Comparison of ENCODE assay signal across 8 cellular contexts in the genomic region with DNA sequence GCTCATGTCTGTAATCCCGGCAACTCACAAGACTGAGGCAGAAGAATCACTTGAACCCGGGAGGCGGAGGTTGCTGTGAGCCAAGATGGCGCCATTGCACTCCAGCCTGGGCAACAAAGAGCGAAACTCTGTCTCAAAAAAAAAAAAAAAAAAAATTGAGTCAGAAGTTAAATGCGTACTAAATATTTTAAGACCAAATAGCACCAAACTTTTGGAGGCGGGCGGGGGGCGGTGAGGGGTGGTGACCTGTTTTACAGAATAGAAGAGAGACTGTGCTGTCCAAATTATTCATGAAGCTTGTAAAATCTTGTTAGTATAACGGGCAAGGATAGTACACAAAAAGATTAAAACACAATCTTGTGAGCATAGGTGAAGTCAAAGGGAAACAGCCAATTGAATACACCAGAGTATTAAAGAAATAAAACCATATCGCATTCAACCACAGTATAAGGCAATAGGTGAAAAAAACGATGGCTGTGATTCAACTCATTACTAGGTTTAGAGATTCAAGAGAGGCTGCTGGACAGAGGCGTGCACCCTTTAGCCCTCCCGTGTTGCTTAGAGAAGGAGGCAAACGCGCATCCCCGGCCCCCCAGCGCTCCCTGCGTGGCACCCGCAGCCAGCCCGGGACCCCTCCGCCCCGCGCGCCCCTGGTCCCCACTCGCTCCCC. TPM values are rescaled to one million over a fixed set of nuclear protein-coding genes. Genes with fewer than 3 reads are reported as not detected.
A peak's percentile ranks its signal among the peaks of the same experiment; 100 is the strongest.
DNase-seq lines count a peak whose midpoint lies in the region; ATAC-seq, FAIRE-seq and TF ChIP-seq lines count a peak whose summit lies in the region.

No MANE protein-coding gene starts in this region.

- H3K9me3 ChIP-seq in T-helper 17 cell (ENCODE audit: control insufficient read depth, low read length, poor library complexity, severe bottlenecking) (peaks cover 27% of the 10 kb centered on the region), fibroblast of lung (ENCODE audit: control insufficient read depth, insufficient read depth, low read depth, low read length) (no peaks in the 10 kb centered on the region), osteoblast (ENCODE audit: low read depth, low read length) (peaks cover 3% of the 10 kb centered on the region)

- peak overlapping the region; percentile 89 for H3K4me3 Mint-ChIP-seq in T-helper 17 cell

- peaks cover 4% of the 10 kb centered on the region for H3K36me3 Mint-ChIP-seq in T-helper 17 cell (ENCODE audit: low read depth)

- H3K79me2 ChIP-seq in fibroblast of lung (ENCODE audit: control insufficient read depth, insufficient read depth, low read length) = no peaks in the 10 kb centered on the region
- H3K79me2 ChIP-seq in osteoblast (ENCODE audit: insufficient read depth, low read length) = peaks cover 6% of the 10 kb centered on the region

- TF ChIP-seq CTCF in fibroblast of lung (conservative IDR thresholded peaks at IDR 0.05 in 1 of 2, IDR thresholded peaks at IDR 0.05 in 1 of 2; ENCODE audit: low read depth in 1 of 2, low read length in 2 of 2) (no peak), osteoblast (IDR thresholded peaks at IDR 0.05; ENCODE audit: extremely low read depth, low read depth, low read length) (no peak)

- no peaks in the 10 kb centered on the region for H3K36me3 ChIP-seq in fibroblast of lung (ENCODE audit: control insufficient read depth, insufficient read depth, low read length)
- H3K36me3 ChIP-seq in osteoblast (ENCODE audit: insufficient read depth, low read length) = peaks cover 6% of the 10 kb centered on the region

- peak overlapping the region; percentile 98 for H3K27ac ChIP-seq in fibroblast of lung (ENCODE audit: insufficient read depth, low read length)
- peak overlapping the region; percentile 98 for H3K27ac ChIP-seq in osteoblast (ENCODE audit: low read depth, low read length)

- no peaks in the 10 kb centered on the region for H3K27me3 Mint-ChIP-seq in T-helper 17 cell

- H3K27me3 ChIP-seq in fibroblast of lung (ENCODE audit: control insufficient read depth, insufficient read depth, low read length) = no peaks in the 10 kb centered on the region
- H3K27me3 ChIP-seq in osteoblast (ENCODE audit: insufficient read depth, low read length) = no peaks in the 10 kb centered on the region

- no peak for FAIRE-seq in urothelium cell line (lab: Jason Lieb, UNC)

- peak; percentile 1 for ATAC-seq in HG02623 (IDR thresholded peaks at IDR 0.05; ENCODE audit: unreplicated experiment)
- peak; percentile 8 for ATAC-seq in T-helper 17 cell
- ATAC-seq in GM21576 (IDR thresholded peaks at IDR 0.05; ENCODE audit: unreplicated experiment) = no peak
- no peak for ATAC-seq in HG02610 (IDR thresholded peaks at IDR 0.05; ENCODE audit: unreplicated experiment)

- peak overlapping the region; percentile 91 for H3K27ac Mint-ChIP-seq in T-helper 17 cell

- no peaks in the 10 kb centered on the region for H4K20me1 ChIP-seq in fibroblast of lung (ENCODE audit: control insufficient read depth, extremely low read depth, insufficient read depth, low read length)
- H4K20me1 ChIP-seq in osteoblast (ENCODE audit: insufficient read depth, low read length) = no peaks in the 10 kb centered on the region

- H3K4me1 Mint-ChIP-seq in T-helper 17 cell = peaks cover 6% of the 10 kb centered on the region

- peak; percentile 9 for DNase-seq in CD1c-positive myeloid dendritic cell (ENCODE audit: extremely low spot score)
- DNase-seq in T-helper 17 cell = no peak
- DNase-seq in fibroblast of lung (ENCODE audit: low read depth in 2 of 2) = peak; percentile 36 to 49
- DNase-seq in osteoblast (ENCODE audit: insufficient read length, low spot score, missing footprints) = no peak
- no peak for DNase-seq in urothelium cell line (ENCODE audit: low spot score)

- H2AFZ ChIP-seq in fibroblast of lung (ENCODE audit: low read length) = peak overlapping the region; percentile 93
- peak overlapping the region; percentile 97 for H2AFZ ChIP-seq in osteoblast (ENCODE audit: low read length)

- H3K4me2 ChIP-seq in fibroblast of lung (ENCODE audit: extremely low read depth, insufficient read depth, low read length) = peak overlapping the region; percentile 71
- H3K4me2 ChIP-seq in osteoblast (ENCODE audit: insufficient read depth, low read length) = peak overlapping the region; percentile 94

- H3K4me1 ChIP-seq in fibroblast of lung (ENCODE audit: control insufficient read depth, extremely low read depth, insufficient read depth, low read length) (no peaks in the 10 kb centered on the region), osteoblast (ENCODE audit: insufficient read depth, low read length) (no peaks in the 10 kb centered on the region)

- H3K9ac ChIP-seq in fibroblast of lung (ENCODE audit: insufficient read depth, low read length) = peak overlapping the region; percentile 72

- H3K4me3 ChIP-seq in fibroblast of lung (replicated peaks in 1 of 4; ENCODE audit: control extremely low read depth in 1 of 4, insufficient read depth in 1 of 4, low read depth in 3 of 4, low read length in 4 of 4) = peak overlapping the region; percentile 59 to 96 (median 80)
- peak overlapping the region; percentile 88 for H3K4me3 ChIP-seq in osteoblast (ENCODE audit: insufficient read depth, low read length)

RNA-seq across cellular contexts. Expression of a gene that starts 0.6 kb away (rescaled TPM):
- total RNA-seq in T-helper 17 cell (1 to 10 TPM; 3.1 to 4.0 TPM), fibroblast of lung (1.0 and 1.2 TPM in 2 replicates), osteoblast (1.4 and 1.5 TPM in 2 replicates)
- polyA plus RNA-seq in fibroblast of lung = 0.27 and 0.52 TPM in 2 replicates
- 0.18 and 0.34 TPM in 2 replicates for polyA plus RNA-seq in fibroblast of lung (2012)
- 0.12 and 0.30 TPM in 2 replicates for polyA minus RNA-seq in fibroblast of lung (ENCODE audit: low replicate concordance)

RNA-seq across cellular contexts. Expression of a gene that starts 0.9 kb away (rescaled TPM):
- 10 to 100 TPM; 17.8 to 31.9 TPM for total RNA-seq in T-helper 17 cell
- total RNA-seq in fibroblast of lung = 9.2 and 12.1 TPM in 2 replicates
- 2.7 and 3.7 TPM in 2 replicates for polyA plus RNA-seq in fibroblast of lung
- polyA plus RNA-seq in fibroblast of lung (2012) = 2.0 and 3.4 TPM in 2 replicates
- polyA minus RNA-seq in fibroblast of lung (ENCODE audit: low replicate concordance) = 5.0 and 5.9 TPM in 2 replicates
- total RNA-seq in osteoblast = 9.8 and 11.5 TPM in 2 replicates

RNA-seq across cellular contexts. Expression of a gene that starts 48.8 kb away (rescaled TPM):
- total RNA-seq in T-helper 17 cell (10 to 100 TPM; 10.9 to 15.8 TPM), fibroblast of lung (38.0 and 54.8 TPM in 2 replicates), osteoblast (21.0 and 24.5 TPM in 2 replicates)
- 15.6 and 17.4 TPM in 2 replicates for polyA plus RNA-seq in fibroblast of lung
- 9.3 and 11.5 TPM in 2 replicates for polyA plus RNA-seq in fibroblast of lung (2012)
- 6.2 and 11.5 TPM in 2 replicates for polyA minus RNA-seq in fibroblast of lung (ENCODE audit: low replicate concordance)

RNA-seq across cellular contexts. Expression of a gene that starts 51.8 kb away (rescaled TPM):
- total RNA-seq in T-helper 17 cell (10 to 100 TPM; 13.0 to 16.2 TPM), fibroblast of lung (28.6 and 30.0 TPM in 2 replicates), osteoblast (18.9 and 20.3 TPM in 2 replicates)
- 11.6 and 12.3 TPM in 2 replicates for polyA plus RNA-seq in fibroblast of lung
- polyA plus RNA-seq in fibroblast of lung (2012) = 9.6 and 9.9 TPM in 2 replicates
- 47.0 and 91.7 TPM in 2 replicates for polyA minus RNA-seq in fibroblast of lung (ENCODE audit: low replicate concordance)

Comparison
In these comparisons a context has a peak if more than half of its experiments do, and no peak if none do; other contexts are left out.
1. DNase-seq: peak in CD1c-positive myeloid dendritic cell (single experiment) and fibroblast of lung (2 of 2); none in T-helper 17 cell (0 of 3), osteoblast (single experiment) and urothelium cell line (single experiment).
2. ATAC-seq: peak in HG02623 (single experiment) and T-helper 17 cell (single experiment); none in GM21576 (single experiment) and HG02610 (single experiment).